In the genomic region with DNA sequence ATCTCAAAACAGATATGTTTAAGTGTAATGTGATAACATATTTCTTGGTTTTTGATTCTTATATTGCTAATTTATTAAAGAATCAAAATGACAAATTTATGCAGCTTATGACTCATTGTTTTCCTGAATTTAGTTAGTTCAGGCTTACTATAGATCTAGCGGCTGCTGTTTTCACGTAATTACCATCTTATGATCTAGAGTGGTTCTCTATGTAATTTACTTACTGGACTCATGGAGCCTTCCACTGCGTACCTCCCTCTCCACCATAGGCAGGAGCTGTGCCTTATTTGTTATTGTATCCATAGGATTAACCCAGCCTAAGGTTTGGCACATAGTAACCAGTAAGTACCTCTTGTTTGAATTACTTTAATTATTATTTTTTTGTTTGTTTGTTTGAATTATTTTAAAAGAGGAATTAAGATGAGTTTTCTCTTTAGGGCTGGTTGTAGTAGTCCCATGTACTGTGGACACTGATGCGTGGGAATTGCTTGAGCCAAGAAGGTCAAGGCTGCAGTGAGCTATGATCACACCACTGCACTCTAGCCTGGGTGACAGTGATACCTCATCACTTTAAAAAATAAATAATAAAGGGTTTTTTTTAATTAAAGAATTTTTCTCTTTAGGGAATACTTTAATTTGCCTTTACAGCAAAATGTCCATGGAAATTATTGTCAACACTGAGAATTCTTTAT, we compare ENCODE assay signal across 17 cellular contexts.
DNase-seq lines count a peak whose midpoint lies in the region; ATAC-seq, FAIRE-seq and TF ChIP-seq lines count a peak whose summit lies in the region.
"Had no signal": no experiment of that assay in that cellular context is flagged by ENCODE, and none has a peak within 500 bp of the region (broad histone marks: within the 10 kb centered on the region; RNA-seq: fewer than 3 reads in every experiment).

No MANE protein-coding gene starts in this region.

- H3K4me3 ChIP-seq in liver (ENCODE audit: low read depth in 1 of 3, low read length in 3 of 3), result no peak overlapping the region
- H3K4me3 ChIP-seq in HepG2 (replicated peaks in 1 of 3; ENCODE audit: insufficient read depth in 1 of 3, low read depth in 2 of 3, low read length in 3 of 3), result no peak overlapping the region
- no peak overlapping the region for H3K4me3 ChIP-seq in coronary artery

- BruUV-seq in HepG2 (replicated peaks; lab: Mats Ljungman, UMichigan), result no TSS peak

- H3K9me3 Mint-ChIP-seq in activated T-helper 17 cell treated with anti-CD3 and anti-CD28 coated beads, Interleukin-2, amount 50 U/mL, for 72 hours, result no peaks in the 10 kb centered on the region
- H3K9me3 Mint-ChIP-seq in stimulated activated effector memory CD8-positive, alpha-beta T cell treated with anti-CD3 and anti-CD28 coated beads, Interleukin-12 subunit alpha, Interleukin-12 subunit beta, amount 100 ng/mL, for 72 hours, result no peaks in the 10 kb centered on the region
- H3K9me3 Mint-ChIP-seq: brain; CD4-positive, CD25-positive, alpha-beta regulatory T cell; naive B cell; type B pancreatic cell had no signal

- no peaks in the 10 kb centered on the region for H3K27me3 Mint-ChIP-seq in activated T-helper 17 cell treated with anti-CD3 and anti-CD28 coated beads, Interleukin-2, amount 50 U/mL, for 72 hours
- H3K27me3 Mint-ChIP-seq: CD4-positive, CD25-positive, alpha-beta regulatory T cell; naive B cell; type B pancreatic cell had no signal

- no peak for TF ChIP-seq EP300 in HepG2 (IDR thresholded peaks at IDR 0.05; ENCODE audit: low read depth in 2 of 2, low read length in 2 of 2)
- TF ChIP-seq EP300 in HepG2 (CRISPR knock-in tag; IDR thresholded peaks at IDR 0.05; ENCODE audit: borderline replicate concordance), result no peak

- no peak for DNase-seq in HepG2 (ENCODE audit: low spot score)
- DNase-seq in NCI-H2227 treated with DMSO at 0.1 percent for 48 hours (lab: John Stamatoyannopoulos, UW), result peak; percentile 12
- no peak for DNase-seq in stimulated activated effector memory CD8-positive, alpha-beta T cell treated with anti-CD3 and anti-CD28 coated beads, Interleukin-12 subunit alpha, Interleukin-12 subunit beta, amount 100 ng/mL, for 72 hours (ENCODE audit: low spot score in 2 of 2)
- no peak for DNase-seq in coronary artery (ENCODE audit: low spot score)
- DNase-seq in cardiac septum (ENCODE audit: low spot score), result no peak
- DNase-seq in HK-2 (ENCODE audit: unreplicated experiment), result no peak
- DNase-seq: activated naive CD4-positive, alpha-beta T cell; effector CD8-positive, alpha-beta T cell; GOT3; naive B cell; T-helper 9 cell; WERI-Rb-1 had no signal

- no peak for TF ChIP-seq POLR2A in HepG2 (IDR thresholded peaks at IDR 0.05; ENCODE audit: insufficient read depth in 1 of 2, low read depth in 2 of 2, low read length in 2 of 2)

- H3K27ac ChIP-seq in liver (ENCODE audit: low read depth in 1 of 2, low read length in 2 of 2) (no peak overlapping the region), HepG2 (ENCODE audit: extremely low read length, insufficient read depth, low read length) (no peak overlapping the region), coronary artery (no peak overlapping the region)
- H3K27ac ChIP-seq: WERI-Rb-1 had no signal

- H3K4me1 ChIP-seq in liver (ENCODE audit: control insufficient read depth in 4 of 4, insufficient read depth in 4 of 4, low read length in 3 of 4) (peaks cover 0 to 5% (median 0%) of the 10 kb centered on the region in 4 donors), HepG2 (ENCODE audit: insufficient read depth, low read length) (peaks cover 17% of the 10 kb centered on the region)

- TF ChIP-seq RAD21 in liver (IDR thresholded peaks at IDR 0.05), result no peak
- TF ChIP-seq RAD21 in HepG2 (CRISPR knock-in tag; IDR thresholded peaks at IDR 0.05), result no peak

- CTCF ChIA-PET in HepG2 (lab: Yijun Ruan, JAX; ENCODE audit: low intra/inter-chr PET ratio, low total read pairs), result no interaction called here

- peaks cover 15% of the 10 kb centered on the region for H3K4me1 Mint-ChIP-seq in activated T-helper 17 cell treated with anti-CD3 and anti-CD28 coated beads, Interleukin-2, amount 50 U/mL, for 72 hours
- peaks cover 32% of the 10 kb centered on the region for H3K4me1 Mint-ChIP-seq in stimulated activated effector memory CD8-positive, alpha-beta T cell treated with anti-CD3 and anti-CD28 coated beads, Interleukin-12 subunit alpha, Interleukin-12 subunit beta, amount 100 ng/mL, for 72 hours

- no peak for FAIRE-seq in HepG2 (lab: Jason Lieb, UNC)

- WGBS in liver, result 79% methylated on average over 4 of the region's 4 CpGs
- WGBS in HepG2 (ENCODE audit: low lambda C conversion rate), result 98% methylated on average over 4 of the region's 4 CpGs

- H4K20me1 ChIP-seq in HepG2 (ENCODE audit: insufficient read depth, low read length), result no peaks in the 10 kb centered on the region; the same call in 1 of the 2 replicates

- no peak overlapping the region for H3K9ac ChIP-seq in liver (ENCODE audit: low read depth in 1 of 2, low read length in 2 of 2)
- H3K9ac ChIP-seq in HepG2 (ENCODE audit: insufficient read depth, low read depth, low read length), result no peak overlapping the region

- H3K36me3 Mint-ChIP-seq in activated T-helper 17 cell treated with anti-CD3 and anti-CD28 coated beads, Interleukin-2, amount 50 U/mL, for 72 hours (ENCODE audit: low read depth), result no peaks in the 10 kb centered on the region
- H3K36me3 Mint-ChIP-seq in stimulated activated effector memory CD8-positive, alpha-beta T cell treated with anti-CD3 and anti-CD28 coated beads, Interleukin-12 subunit alpha, Interleukin-12 subunit beta, amount 100 ng/mL, for 72 hours, result no peaks in the 10 kb centered on the region
- H3K36me3 Mint-ChIP-seq: CD4-positive, CD25-positive, alpha-beta regulatory T cell; naive B cell had no signal

- no peak for ATAC-seq in HepG2
- peak; percentile 57 for ATAC-seq in activated T-helper 17 cell treated with anti-CD3 and anti-CD28 coated beads, Interleukin-2, amount 50 U/mL, for 72 hours (replicated peaks)
- peak; percentile 81 for ATAC-seq in stimulated activated effector memory CD8-positive, alpha-beta T cell treated with anti-CD3 and anti-CD28 coated beads, Interleukin-12 subunit alpha, Interleukin-12 subunit beta, amount 100 ng/mL, for 72 hours

- POLR2A ChIA-PET in HepG2 (lab: Yijun Ruan, JAX), result no interaction called here

- intact Hi-C loops in HepG2 (cut with micrococcal nuclease; ENCODE audit: unreplicated experiment), result loop anchor here (5.0 kb wide), 1 partner anchor 301 kb away; no protein-coding TSS in a partner anchor
- intact Hi-C loops in cardiac septum (cut with DNase I), result no loop called here

- H3K9me3 ChIP-seq in liver (ENCODE audit: control insufficient read depth in 4 of 4, low read length in 3 of 4) (no peaks in the 10 kb centered on the region), HepG2 (ENCODE audit: low read length) (no peaks in the 10 kb centered on the region)

- no peak overlapping the region for H2AFZ ChIP-seq in HepG2 (ENCODE audit: low read length)

- no peak overlapping the region for H3K4me2 ChIP-seq in HepG2 (ENCODE audit: low read depth, low read length)

- H3K4me3 Mint-ChIP-seq in activated T-helper 17 cell treated with anti-CD3 and anti-CD28 coated beads, Interleukin-2, amount 50 U/mL, for 72 hours, result no peak overlapping the region
- no peak overlapping the region for H3K4me3 Mint-ChIP-seq in stimulated activated effector memory CD8-positive, alpha-beta T cell treated with anti-CD3 and anti-CD28 coated beads, Interleukin-12 subunit alpha, Interleukin-12 subunit beta, amount 100 ng/mL, for 72 hours
- H3K4me3 Mint-ChIP-seq: brain, naive B cell, type B pancreatic cell had no signal

- peaks cover 6% of the 10 kb centered on the region for H3K79me2 ChIP-seq in HepG2 (ENCODE audit: insufficient read depth, low read length)

- no peaks in the 10 kb centered on the region for H3K27me3 ChIP-seq in liver (ENCODE audit: control insufficient read depth in 4 of 4, insufficient read depth in 4 of 4, low read length in 3 of 4)
- H3K27me3 ChIP-seq in HepG2 (ENCODE audit: control insufficient read depth in 1 of 2, insufficient read depth in 2 of 2, low read length in 2 of 2), result no peaks in the 10 kb centered on the region

- TF ChIP-seq CTCF in liver (IDR thresholded peaks at IDR 0.05; ENCODE audit: low read depth, low read length, missing input control) (no peak), HepG2 (CRISPR knock-in tag; IDR thresholded peaks at IDR 0.05) (no peak), coronary artery (IDR thresholded peaks at IDR 0.05) (no peak)

- no peak overlapping the region for H3K27ac Mint-ChIP-seq in activated T-helper 17 cell treated with anti-CD3 and anti-CD28 coated beads, Interleukin-2, amount 50 U/mL, for 72 hours
- no peak overlapping the region for H3K27ac Mint-ChIP-seq in stimulated activated effector memory CD8-positive, alpha-beta T cell treated with anti-CD3 and anti-CD28 coated beads, Interleukin-12 subunit alpha, Interleukin-12 subunit beta, amount 100 ng/mL, for 72 hours
- H3K27ac Mint-ChIP-seq: CD4-positive, CD25-positive, alpha-beta regulatory T cell; type B pancreatic cell had no signal

- in situ Hi-C loops in HepG2 (cut with HindIII; ENCODE audit: extremely low pct_ligation_motif_present, low pct_unique_long_range_greater_than_20kb), result no loop called here

- H3K36me3 ChIP-seq in liver (ENCODE audit: control insufficient read depth in 4 of 4, insufficient read depth in 3 of 4, low read depth in 1 of 4, low read length in 3 of 4) (peaks cover 0 to 2% (median 0%) of the 10 kb centered on the region in 4 donors), HepG2 (replicated peaks in 1 of 2; ENCODE audit: control insufficient read depth in 1 of 2, insufficient read depth in 2 of 2, low read length in 2 of 2) (0 out of 5 replicates have a peak, but pooled peaks cover 0 to 5% of the 10 kb centered on the region in 2 experiments)
- H3K36me3 ChIP-seq: WERI-Rb-1 had no signal

TF ChIP-seq in liver, 16 proteins besides CTCF, POLR2A, EP300 and RAD21 (continues in another document):
- no peak for TF ChIP-seq GABPA (IDR thresholded peaks at IDR 0.05 in 1 of 2, conservative IDR thresholded peaks at IDR 0.05 in 1 of 2)
- TF ChIP-seq, protein P1, sequence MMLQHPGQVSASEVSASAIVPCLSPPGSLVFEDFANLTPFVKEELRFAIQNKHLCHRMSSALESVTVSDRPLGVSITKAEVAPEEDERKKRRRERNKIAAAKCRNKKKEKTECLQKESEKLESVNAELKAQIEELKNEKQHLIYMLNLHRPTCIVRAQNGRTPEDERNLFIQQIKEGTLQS (IDR thresholded peaks at IDR 0.05), result no peak
- no peak for TF ChIP-seq NR2F2 (IDR thresholded peaks at IDR 0.05)
- TF ChIP-seq HNF4A (conservative IDR thresholded peaks at IDR 0.05), result peak; percentile 24 to 38

TF ChIP-seq in HepG2, 621 proteins besides CTCF, POLR2A, EP300 and RAD21 (continues in another document):
- TF ChIP-seq, protein P2, sequence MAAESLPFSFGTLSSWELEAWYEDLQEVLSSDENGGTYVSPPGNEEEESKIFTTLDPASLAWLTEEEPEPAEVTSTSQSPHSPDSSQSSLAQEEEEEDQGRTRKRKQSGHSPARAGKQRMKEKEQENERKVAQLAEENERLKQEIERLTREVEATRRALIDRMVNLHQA (CRISPR knock-in tag; IDR thresholded peaks at IDR 0.05), result no peak
- no peak for TF ChIP-seq ZNF615 (CRISPR knock-in tag; IDR thresholded peaks at IDR 0.05; ENCODE audit: borderline replicate concordance)
